8 cellular contexts compared by ENCODE assay signal in the genomic region with DNA sequence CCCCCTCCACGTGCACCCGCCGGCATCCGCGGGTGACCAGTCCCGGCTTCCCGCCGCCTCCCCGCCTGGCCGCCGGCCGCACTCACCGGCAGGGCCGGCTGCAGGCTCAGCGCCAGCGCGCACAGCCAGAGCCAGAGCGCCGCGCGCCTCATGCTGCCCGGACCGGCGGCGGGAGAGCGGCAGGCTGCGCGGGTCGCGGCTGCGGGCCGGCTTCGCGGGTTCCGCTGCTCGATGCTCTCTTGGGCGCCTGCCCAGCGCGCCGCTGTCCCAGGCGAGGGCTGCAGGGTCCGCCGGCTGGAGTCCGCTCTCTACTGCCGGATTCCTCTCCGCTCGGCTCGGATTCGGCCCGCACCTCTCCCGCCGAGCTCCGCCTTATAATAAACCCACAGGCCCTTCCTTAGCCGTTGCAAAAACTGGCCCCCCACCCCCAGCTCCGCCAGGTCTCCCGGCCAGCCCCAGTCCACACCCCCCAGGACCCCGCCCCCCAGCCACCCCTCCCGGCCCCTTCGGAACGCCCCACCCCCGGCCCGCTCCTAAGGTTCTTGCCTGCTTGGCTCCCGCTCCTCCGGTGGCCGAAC. TPM values are rescaled to one million over a fixed set of nuclear protein-coding genes. Genes with fewer than 3 reads are reported as not detected.
DNase-seq lines count a peak whose midpoint lies in the region; ATAC-seq and TF ChIP-seq lines count a peak whose summit lies in the region.

A gene with protein sequence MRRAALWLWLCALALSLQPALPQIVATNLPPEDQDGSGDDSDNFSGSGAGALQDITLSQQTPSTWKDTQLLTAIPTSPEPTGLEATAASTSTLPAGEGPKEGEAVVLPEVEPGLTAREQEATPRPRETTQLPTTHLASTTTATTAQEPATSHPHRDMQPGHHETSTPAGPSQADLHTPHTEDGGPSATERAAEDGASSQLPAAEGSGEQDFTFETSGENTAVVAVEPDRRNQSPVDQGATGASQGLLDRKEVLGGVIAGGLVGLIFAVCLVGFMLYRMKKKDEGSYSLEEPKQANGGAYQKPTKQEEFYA (minus strand): TSS at position 415 of the 578 bp plus-strand sequence. CDS start 263 bp downstream, at position 152.

- ATAC-seq in HG03097 (IDR thresholded peaks at IDR 0.05; ENCODE audit: low FRiP score, unreplicated experiment) = no peak

- CTCF ChIA-PET in activated CD4-positive, alpha-beta memory T cell treated with anti-CD3 and anti-CD28 coated beads, Interleukin-2, amount 10 ng/mL, durations not matched to agents 7 days and 5 days (lab: Charles Lee) = interaction anchor here (0.9 to 1.4 kb wide), 8 partner anchors 9 to 270 kb away, joined by 3 to 7 read pairs (median 4); a partner anchor contains a TSS

- peaks cover 64% of the 10 kb centered on the region for H3K27me3 Mint-ChIP-seq in activated CD4-positive, alpha-beta memory T cell treated with anti-CD3 and anti-CD28 coated beads, Interleukin-2, amount 10 ng/mL, durations not matched to agents 7 days and 5 days
- no peaks in the 10 kb centered on the region for H3K27me3 Mint-ChIP-seq in osteocyte (ENCODE audit: unreplicated experiment)

- H3K4me2 ChIP-seq in KMS-11 = peak within 1 kb of the TSS; percentile 76

- no peaks in the 10 kb centered on the region for H3K79me2 ChIP-seq in KMS-11 (ENCODE audit: insufficient read depth, low read depth)

- no peaks in the 10 kb centered on the region for H4K20me1 ChIP-seq in KMS-11 (ENCODE audit: insufficient read depth)

- TF ChIP-seq CTCF in GM20000 (IDR thresholded peaks at IDR 0.05; ENCODE audit: extremely low read depth, missing control alignments) (no peak), KMS-11 (conservative IDR thresholded peaks at IDR 0.05; ENCODE audit: low read depth, low read length) (no peak), osteocyte (IDR thresholded peaks at IDR 0.05) (no peak)

- H3K4me1 ChIP-seq in KMS-11 (ENCODE audit: low read depth, poor library complexity, severe bottlenecking) = peaks cover 34% of the 10 kb centered on the region

- H3K27ac ChIP-seq in KMS-11 = peak within 1 kb of the TSS; percentile 42; the same call in 1 of the 2 replicates

- H3K4me3 Mint-ChIP-seq in activated CD4-positive, alpha-beta memory T cell treated with anti-CD3 and anti-CD28 coated beads, Interleukin-2, amount 10 ng/mL, durations not matched to agents 7 days and 5 days = peak within 1 kb of the TSS; percentile 43
- H3K4me3 Mint-ChIP-seq in osteocyte (ENCODE audit: unreplicated experiment) = peak within 1 kb of the TSS; percentile 71

- no peaks in the 10 kb centered on the region for H3K36me3 Mint-ChIP-seq in activated CD4-positive, alpha-beta memory T cell treated with anti-CD3 and anti-CD28 coated beads, Interleukin-2, amount 10 ng/mL, durations not matched to agents 7 days and 5 days (ENCODE audit: low read depth)
- no peaks in the 10 kb centered on the region for H3K36me3 Mint-ChIP-seq in osteocyte (ENCODE audit: unreplicated experiment)

- H3K4me1 Mint-ChIP-seq in activated CD4-positive, alpha-beta memory T cell treated with anti-CD3 and anti-CD28 coated beads, Interleukin-2, amount 10 ng/mL, durations not matched to agents 7 days and 5 days = peaks cover 12% of the 10 kb centered on the region
- peaks cover 27% of the 10 kb centered on the region for H3K4me1 Mint-ChIP-seq in osteocyte (ENCODE audit: unreplicated experiment)

- H3K9ac ChIP-seq in KMS-11 = peak within 1 kb of the TSS; percentile 69; the same call in 1 of the 2 replicates

- POLR2A ChIA-PET in activated CD4-positive, alpha-beta memory T cell treated with anti-CD3 and anti-CD28 coated beads, Interleukin-2, amount 10 ng/mL, durations not matched to agents 7 days and 5 days (lab: Charles Lee) = interaction anchor here (1.2 kb wide), 1 partner anchor 18 kb away, joined by 3 read pairs; no protein-coding TSS in a partner anchor

- H3K27me3 ChIP-seq in KMS-11 (ENCODE audit: insufficient read depth, low read depth) = no peaks in the 10 kb centered on the region

- peak within 1 kb of the TSS; percentile 78 for H2AFZ ChIP-seq in KMS-11 (ENCODE audit: low read depth)

- no peak within 1 kb of the TSS for H3K27ac Mint-ChIP-seq in activated CD4-positive, alpha-beta memory T cell treated with anti-CD3 and anti-CD28 coated beads, Interleukin-2, amount 10 ng/mL, durations not matched to agents 7 days and 5 days
- H3K27ac Mint-ChIP-seq in osteocyte (ENCODE audit: unreplicated experiment) = peak within 1 kb of the TSS; percentile 34

- H3K4me3 ChIP-seq in KMS-11 (IDR thresholded peaks at IDR 0.05; ENCODE audit: insufficient read depth, low read depth, low read length) = no peak within 1 kb of the TSS

- no peaks in the 10 kb centered on the region for H3K36me3 ChIP-seq in KMS-11 (ENCODE audit: insufficient read depth)

- H3K9me3 Mint-ChIP-seq in activated CD4-positive, alpha-beta memory T cell treated with anti-CD3 and anti-CD28 coated beads, Interleukin-2, amount 10 ng/mL, durations not matched to agents 7 days and 5 days = no peaks in the 10 kb centered on the region
- no peaks in the 10 kb centered on the region for H3K9me3 Mint-ChIP-seq in osteocyte (ENCODE audit: unreplicated experiment)

- DNase-seq in COR-L47 (lab: John Stamatoyannopoulos, UW) = peak; percentile 48
- DNase-seq in GM20000 (ENCODE audit: low spot score) = peak; percentile 64
- no peak for DNase-seq in activated CD4-positive, alpha-beta memory T cell treated with anti-CD3 and anti-CD28 coated beads, Interleukin-2, amount 10 ng/mL, durations not matched to agents 7 days and 5 days
- peak; percentile 78 for DNase-seq in glomerular visceral epithelial cell (ENCODE audit: extremely low spot score)
- DNase-seq in osteocyte (ENCODE audit: extremely low spot score, unreplicated experiment) = no peak
- no peak for DNase-seq in activated effector memory CD4-positive, alpha-beta T cell treated with anti-CD3 and anti-CD28 coated beads, Interleukin-2, amount 50 U/mL, for 16 hours

RNA-seq across cellular contexts. Expression of the gene that starts here (rescaled TPM):
- under 1 TPM in 1 of 2 experiments, not detected in 1; 0.33 TPM for total RNA-seq in activated CD4-positive, alpha-beta memory T cell treated with anti-CD3 and anti-CD28 coated beads, Interleukin-2, amount 10 ng/mL, durations not matched to agents 7 days and 5 days
- total RNA-seq in osteocyte = 11.1 and 11.6 TPM in 2 replicates

Comparison
In these comparisons a context has a peak if more than half of its experiments do, and no peak if none do; other contexts are left out.
1. DNase-seq: peak in COR-L47 (single experiment), GM20000 (single experiment) and glomerular visceral epithelial cell (single experiment); none in activated CD4-positive, alpha-beta memory T cell treated with anti-CD3 and anti-CD28 coated beads, Interleukin-2, amount 10 ng/mL, durations not matched to agents 7 days and 5 days (single experiment), osteocyte (single experiment) and activated effector memory CD4-positive, alpha-beta T cell treated with anti-CD3 and anti-CD28 coated beads, Interleukin-2, amount 50 U/mL, for 16 hours (single experiment).